8 cellular contexts compared by ENCODE assay signal in genomic region chr12:122190842-122191668, GRCh38. TPM values are rescaled to one million over a fixed set of nuclear protein-coding genes. Genes with fewer than 3 reads are reported as not detected.
A peak's percentile ranks its signal among the peaks of the same experiment; 100 is the strongest.
DNase-seq lines count a peak whose midpoint lies in the region; ATAC-seq lines count a peak whose summit lies in the region.

No MANE protein-coding gene starts in this region.

- in situ Hi-C loops in G401 (cut with HindIII; ENCODE audit: low sequenced_read_pairs): no loop called here
- in situ Hi-C loops in KBM-7 (cut with MboI; ENCODE audit: low pct_unique_long_range_greater_than_20kb, low sequenced_read_pairs): no loop called here

- ATAC-seq in right cardiac atrium (peak; percentile 65 to 71), HG03432 (IDR thresholded peaks at IDR 0.05; ENCODE audit: unreplicated experiment) (no peak), HG03521 (IDR thresholded peaks at IDR 0.05; ENCODE audit: unreplicated experiment) (no peak)

- H3K27ac Mint-ChIP-seq in activated naive CD8-positive, alpha-beta T cell treated with anti-CD3 and anti-CD28 coated beads for 36 hours: no peak overlapping the region

- no peak overlapping the region for H3K4me3 Mint-ChIP-seq in activated naive CD8-positive, alpha-beta T cell treated with anti-CD3 and anti-CD28 coated beads for 36 hours

- no peaks in the 10 kb centered on the region for H3K9me3 ChIP-seq in right cardiac atrium (ENCODE audit: control insufficient read depth, low read length)

- H3K9me3 Mint-ChIP-seq in activated naive CD8-positive, alpha-beta T cell treated with anti-CD3 and anti-CD28 coated beads for 36 hours: peaks cover 4% of the 10 kb centered on the region

- no peak overlapping the region for H3K27ac ChIP-seq in right cardiac atrium (ENCODE audit: low read length)

- no peaks in the 10 kb centered on the region for H3K4me1 ChIP-seq in right cardiac atrium (ENCODE audit: control insufficient read depth, insufficient read depth, low read length)

- no peaks in the 10 kb centered on the region for H3K4me1 Mint-ChIP-seq in activated naive CD8-positive, alpha-beta T cell treated with anti-CD3 and anti-CD28 coated beads for 36 hours

- WGBS in right cardiac atrium: 65% methylated on average over 18 of the region's 18 CpGs

- intact Hi-C loops in right cardiac atrium (cut with DNase I): no loop called here

- no peak overlapping the region for H3K4me3 ChIP-seq in right cardiac atrium (ENCODE audit: low read length)

- H3K27me3 Mint-ChIP-seq in activated naive CD8-positive, alpha-beta T cell treated with anti-CD3 and anti-CD28 coated beads for 36 hours: peaks cover 7% of the 10 kb centered on the region

- no peaks in the 10 kb centered on the region for H3K27me3 ChIP-seq in right cardiac atrium (ENCODE audit: control insufficient read depth, insufficient read depth)

- peak; percentile 60 for DNase-seq in G401 (ENCODE audit: low spot score)
- DNase-seq in KBM-7: peak; percentile 80
- peak; percentile 84 for DNase-seq in SK-N-DZ (ENCODE audit: low spot score)
- peak; percentile 64 for DNase-seq in activated naive CD8-positive, alpha-beta T cell treated with anti-CD3 and anti-CD28 coated beads for 36 hours
- peak; percentile 29 to 71 (median 64) for DNase-seq in right cardiac atrium
- DNase-seq in stimulated activated CD4-positive, alpha-beta T cell treated with anti-CD3 and anti-CD28 coated beads, Interleukin-15, amount 100 ng/mL, for 24 hours: peak; percentile 81

- no peaks in the 10 kb centered on the region for H3K36me3 Mint-ChIP-seq in activated naive CD8-positive, alpha-beta T cell treated with anti-CD3 and anti-CD28 coated beads for 36 hours

RNA-seq across cellular contexts. Expression of gene LRRC43, which starts 8.1 kb away (rescaled TPM):
- total RNA-seq in G401 (2014; rRNA removed; shearing (Covaris generic)): not detected in 2 replicates
- 0.53 and 7.4 TPM in 2 replicates for polyA plus RNA-seq in SK-N-DZ (2014; cell fraction: cytosol; rRNA removed)
- polyA plus RNA-seq in SK-N-DZ (2014; cell fraction: nucleus; rRNA removed): 0.35 and 1.8 TPM in 2 replicates
- under 1 TPM in 1 of 2 experiments, not detected in 1; 0.23 TPM for total RNA-seq in activated naive CD8-positive, alpha-beta T cell treated with anti-CD3 and anti-CD28 coated beads for 36 hours
- 1 to 10 TPM in 2 of 4 donors, under 1 TPM in 2; 0.69 to 3.1 (median 1.3) TPM for total RNA-seq in right cardiac atrium
- 2.3 TPM for polyA plus RNA-seq in right cardiac atrium

RNA-seq across cellular contexts. Expression of gene B3GNT4, which starts 12.5 kb away (rescaled TPM):
- 0.06 and 2.5 TPM in 2 replicates for total RNA-seq in G401 (2014; rRNA removed; shearing (Covaris generic))
- polyA plus RNA-seq in SK-N-DZ (2014; cell fraction: cytosol; rRNA removed): 1.3 and 5.2 TPM in 2 replicates
- polyA plus RNA-seq in SK-N-DZ (2014; cell fraction: nucleus; rRNA removed): 8.6 and 18.9 TPM in 2 replicates
- 1 to 10 TPM in 1 of 2 experiments, under 1 TPM in 1; 0.92 to 1.6 TPM for total RNA-seq in activated naive CD8-positive, alpha-beta T cell treated with anti-CD3 and anti-CD28 coated beads for 36 hours
- under 1 TPM in 1 of 4 donors, not detected in 3; 0.29 TPM for total RNA-seq in right cardiac atrium
- polyA plus RNA-seq in right cardiac atrium: 0.36 TPM

RNA-seq across cellular contexts. Expression of gene IL31, which starts 17.0 kb away (rescaled TPM):
- not detected in 2 replicates for total RNA-seq in G401 (2014; rRNA removed; shearing (Covaris generic))
- polyA plus RNA-seq in SK-N-DZ (2014; cell fraction: cytosol; rRNA removed): not detected in 2 replicates
- not detected in 2 replicates for polyA plus RNA-seq in SK-N-DZ (2014; cell fraction: nucleus; rRNA removed)
- not detected for total RNA-seq in activated naive CD8-positive, alpha-beta T cell treated with anti-CD3 and anti-CD28 coated beads for 36 hours
- not detected for total RNA-seq in right cardiac atrium
- polyA plus RNA-seq in right cardiac atrium: not detected

RNA-seq across cellular contexts. Expression of gene DIABLO, which starts 34.8 kb away (rescaled TPM):
- total RNA-seq in G401 (2014; rRNA removed; shearing (Covaris generic)): 79.6 and 93.7 TPM in 2 replicates
- 227 and 239 TPM in 2 replicates for polyA plus RNA-seq in SK-N-DZ (2014; cell fraction: cytosol; rRNA removed)
- polyA plus RNA-seq in SK-N-DZ (2014; cell fraction: nucleus; rRNA removed): 133 and 135 TPM in 2 replicates
- 10 to 100 TPM; 47.9 to 51.7 TPM for total RNA-seq in activated naive CD8-positive, alpha-beta T cell treated with anti-CD3 and anti-CD28 coated beads for 36 hours
- total RNA-seq in right cardiac atrium: 10 to 100 TPM; 25.0 to 29.3 (median 27.3) TPM
- polyA plus RNA-seq in right cardiac atrium: 31.9 TPM

Comparison
In these comparisons a context has a peak if more than half of its experiments do, and no peak if none do; other contexts are left out.
1. ATAC-seq: peak in right cardiac atrium (2 of 2); none in HG03432 (single experiment) and HG03521 (single experiment).
2. Peak in every context shown above with its lines, with median percentiles within 50 percentile points of each other: DNase-seq.